In the genomic region with DNA sequence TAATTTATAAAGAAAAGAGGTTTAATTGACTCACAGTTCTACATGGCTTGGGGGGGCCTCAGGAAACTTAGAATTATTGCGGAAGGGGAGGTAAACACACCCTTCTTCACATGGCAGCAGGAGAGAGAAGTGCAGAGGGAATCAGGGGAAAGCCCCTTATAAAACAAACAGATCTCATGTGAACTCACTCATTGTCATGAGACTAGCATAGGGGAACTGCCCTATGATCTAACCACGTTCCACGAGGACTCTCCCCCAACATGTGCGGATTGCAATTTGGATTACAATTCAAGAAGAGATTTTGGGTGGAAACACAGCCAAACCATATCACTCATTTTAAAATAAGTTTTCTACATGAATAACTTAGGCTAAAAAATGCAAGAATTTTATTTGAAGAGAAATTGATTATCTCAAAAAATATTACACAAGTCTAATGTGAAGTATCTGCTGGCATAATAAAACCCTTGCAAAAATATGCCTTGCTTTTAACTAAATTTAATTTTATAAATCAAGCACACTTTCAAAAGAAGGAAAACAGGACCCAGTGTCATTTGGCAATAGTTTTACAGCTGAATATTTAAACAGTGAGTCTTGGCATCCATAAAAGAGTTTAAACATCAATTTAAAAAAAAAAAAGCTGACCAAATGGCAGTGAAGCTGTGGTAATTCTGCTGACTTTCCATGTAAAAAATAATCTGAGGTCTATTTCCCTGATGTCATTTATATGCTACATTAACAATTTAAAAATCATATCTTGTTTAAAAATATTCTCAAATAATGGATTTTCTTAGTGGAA, we compare ENCODE assay signal across 18 cellular contexts.
DNase-seq lines count a peak whose midpoint lies in the region; ATAC-seq and TF ChIP-seq lines count a peak whose summit lies in the region.
"Had no signal": no experiment of that assay in that cellular context is flagged by ENCODE, and none has a peak within 500 bp of the region (broad histone marks: within the 10 kb centered on the region; RNA-seq: fewer than 3 reads in every experiment).

No MANE protein-coding gene starts in this region.

- intact Hi-C loops in left ventricle myocardium superior (cut with micrococcal nuclease): no loop called here
- intact Hi-C loops in right cardiac atrium (cut with DNase I): no loop called here
- intact Hi-C loops in left colon (cut with DNase I, micrococcal nuclease): no loop called here

- no peak overlapping the region for H3K27ac ChIP-seq in right cardiac atrium (ENCODE audit: low read length)
- H3K27ac ChIP-seq: 22Rv1; BLaER1 treated with 17β-estradiol and CSF1 and Interleukin-3, amounts not matched to agents 10 nM and 100 nM had no signal

- peak; percentile 22 for ATAC-seq in left ventricle myocardium superior
- no peak for ATAC-seq in right cardiac atrium
- peak; percentile 32 for ATAC-seq in omental fat pad (ENCODE audit: low FRiP score)
- no peak for ATAC-seq in left colon
- ATAC-seq: Panc1 had no signal

- H3K27me3 ChIP-seq in right cardiac atrium (ENCODE audit: control insufficient read depth, insufficient read depth): no peaks in the 10 kb centered on the region
- H3K27me3 ChIP-seq: BLaER1 treated with 17β-estradiol and CSF1 and Interleukin-3, amounts not matched to agents 10 nM and 100 nM; MG63 had no signal

- no peaks in the 10 kb centered on the region for H3K4me1 ChIP-seq in right cardiac atrium (ENCODE audit: control insufficient read depth, insufficient read depth, low read length)
- H3K4me1 ChIP-seq: BLaER1 treated with 17β-estradiol and CSF1 and Interleukin-3, amounts not matched to agents 10 nM and 100 nM had no signal

- H3K4me3 ChIP-seq in right cardiac atrium (ENCODE audit: low read length) (no peak overlapping the region), fibroblast of mammary gland (ENCODE audit: control insufficient read depth, low read depth, low read length) (no peak overlapping the region)
- H3K4me3 ChIP-seq: BLaER1 treated with 17β-estradiol and CSF1 and Interleukin-3, amounts not matched to agents 10 nM and 100 nM; MG63 had no signal

- 56% methylated on average over 4 of the region's 4 CpGs for WGBS in right cardiac atrium

- H3K9me3 ChIP-seq in right cardiac atrium (ENCODE audit: control insufficient read depth, low read length): no peaks in the 10 kb centered on the region

- DNase-seq in left ventricle myocardium superior (no peak), right cardiac atrium (no peak), fibroblast of mammary gland (ENCODE audit: low read depth) (peak; percentile 23), omental fat pad (ENCODE audit: low spot score) (no peak), NCI-H748 treated with DMSO at 0.1 percent for 48 hours (lab: John Stamatoyannopoulos, UW) (no peak), left colon (no peak), T-helper 2 cell (no peak)
- DNase-seq in activated CD4-positive, alpha-beta T cell treated with anti-CD3 and anti-CD28 coated beads for 4 hours: no peak
- DNase-seq: DMS 273 treated with DMSO at 0.1 percent for 48 hours, HFFc6, Karpas-422, MG63, NCI-H1092, NCI-H2081 treated with DMSO at 0.1 percent for 48 hours, NCI-H524 had no signal

- TF ChIP-seq CTCF in fibroblast of mammary gland (conservative IDR thresholded peaks at IDR 0.05; ENCODE audit: control insufficient read depth, insufficient read depth, low read depth, low read length) (no peak), omental fat pad (IDR thresholded peaks at IDR 0.05) (no peak)

Comparison
In these comparisons a context has a peak if more than half of its experiments do, and no peak if none do; other contexts are left out.
1. ATAC-seq: peak in left ventricle myocardium superior (single experiment) and omental fat pad (single experiment); none in right cardiac atrium (0 of 2) and left colon (single experiment).